8 cellular contexts compared by ENCODE assay signal in genomic region chr15:33068007-33068441, GRCh38.
DNase-seq lines count a peak whose midpoint lies in the region; ATAC-seq and TF ChIP-seq lines count a peak whose summit lies in the region.

No MANE protein-coding gene starts in this region.

- H3K27ac Mint-ChIP-seq in activated T-cell treated with anti-CD3 and anti-CD28 coated beads, Interleukin-2, amount 50 U/mL, for 24 hours, result peak overlapping the region; percentile 81

- H3K4me3 ChIP-seq in NT2/D1 (ENCODE audit: insufficient read length, low read depth) (peak overlapping the region; percentile 1), colonic mucosa (peak overlapping the region; percentile 34), mononuclear cell (ENCODE audit: low read length) (peak overlapping the region; percentile 39)

- DNase-seq in activated T-cell treated with anti-CD3 and anti-CD28 coated beads, Interleukin-2, amount 50 U/mL, for 24 hours, result peak; percentile 58
- no peak for DNase-seq in activated T-cell treated with anti-CD3 and anti-CD28 coated beads, Interleukin-2, amount 50 U/mL, for 1 hour
- no peak for DNase-seq in NT2/D1 (ENCODE audit: low read depth, low spot score)
- peak; percentile 91 for DNase-seq in colonic mucosa
- DNase-seq in activated gamma-delta T cell (lab: John Stamatoyannopoulos, UW), result no peak
- DNase-seq in NCI-H1436 (lab: John Stamatoyannopoulos, UW), result no peak

- peaks cover 5% of the 10 kb centered on the region for H3K4me1 ChIP-seq in NT2/D1 (ENCODE audit: insufficient read depth, insufficient read length)
- H3K4me1 ChIP-seq in colonic mucosa, result peaks cover 4% of the 10 kb centered on the region
- H3K4me1 ChIP-seq in mononuclear cell (ENCODE audit: insufficient read depth, low read length), result peaks cover 25% of the 10 kb centered on the region

- H3K9ac ChIP-seq in NT2/D1 (ENCODE audit: insufficient read length, low read depth), result no peak overlapping the region
- peak overlapping the region; percentile 46 to 98 for H3K9ac ChIP-seq in colonic mucosa (ENCODE audit: low read depth in 2 of 2, low read length in 2 of 2)

- peak overlapping the region; percentile 90 for H3K27ac ChIP-seq in colonic mucosa

- H3K36me3 Mint-ChIP-seq in activated T-cell treated with anti-CD3 and anti-CD28 coated beads, Interleukin-2, amount 50 U/mL, for 24 hours (ENCODE audit: low read depth), result peaks cover 4% of the 10 kb centered on the region

- H3K36me3 ChIP-seq in NT2/D1 (ENCODE audit: insufficient read depth, insufficient read length, low read length) (peaks cover 1% of the 10 kb centered on the region), colonic mucosa (no peaks in the 10 kb centered on the region)

- peaks cover 10% of the 10 kb centered on the region for H3K27me3 Mint-ChIP-seq in activated T-cell treated with anti-CD3 and anti-CD28 coated beads, Interleukin-2, amount 50 U/mL, for 24 hours

- no peak for ATAC-seq in HG02763 (IDR thresholded peaks at IDR 0.05; ENCODE audit: unreplicated experiment)

- no peaks in the 10 kb centered on the region for H3K9me3 Mint-ChIP-seq in activated T-cell treated with anti-CD3 and anti-CD28 coated beads, Interleukin-2, amount 50 U/mL, for 24 hours

- H3K4me3 Mint-ChIP-seq in activated T-cell treated with anti-CD3 and anti-CD28 coated beads, Interleukin-2, amount 50 U/mL, for 24 hours, result peak overlapping the region; percentile 75

- peaks cover 40% of the 10 kb centered on the region for H3K4me1 Mint-ChIP-seq in activated T-cell treated with anti-CD3 and anti-CD28 coated beads, Interleukin-2, amount 50 U/mL, for 24 hours (ENCODE audit: low read depth)

- H3K27me3 ChIP-seq in NT2/D1 (ENCODE audit: insufficient read depth, insufficient read length) (no peaks in the 10 kb centered on the region), colonic mucosa (no peaks in the 10 kb centered on the region), mononuclear cell (ENCODE audit: insufficient read depth, low read length) (no peaks in the 10 kb centered on the region)

- intact Hi-C loops in colonic mucosa (cut with DNase I), result loop anchor here (2.0 kb wide), 1 partner anchor 39 kb away; no protein-coding TSS in a partner anchor

- no peak for TF ChIP-seq CTCF in colonic mucosa (IDR thresholded peaks at IDR 0.05)

- H3K9me3 ChIP-seq in NT2/D1 (ENCODE audit: insufficient read depth, low read length) (no peaks in the 10 kb centered on the region), colonic mucosa (no peaks in the 10 kb centered on the region), mononuclear cell (ENCODE audit: low read depth, low read length) (no peaks in the 10 kb centered on the region)

Comparison
In these comparisons a context has a peak if more than half of its experiments do, and no peak if none do; other contexts are left out.
1. DNase-seq: peak in activated T-cell treated with anti-CD3 and anti-CD28 coated beads, Interleukin-2, amount 50 U/mL, for 24 hours (single experiment) and colonic mucosa (single experiment); none in activated T-cell treated with anti-CD3 and anti-CD28 coated beads, Interleukin-2, amount 50 U/mL, for 1 hour (single experiment), NT2/D1 (single experiment), activated gamma-delta T cell (single experiment) and NCI-H1436 (single experiment).
2. Peak in every context shown above with its lines, with median percentiles within 50 percentile points of each other: H3K4me3 ChIP-seq.